Comparison of ENCODE assay signal across 1 cellular context in the genomic region with DNA sequence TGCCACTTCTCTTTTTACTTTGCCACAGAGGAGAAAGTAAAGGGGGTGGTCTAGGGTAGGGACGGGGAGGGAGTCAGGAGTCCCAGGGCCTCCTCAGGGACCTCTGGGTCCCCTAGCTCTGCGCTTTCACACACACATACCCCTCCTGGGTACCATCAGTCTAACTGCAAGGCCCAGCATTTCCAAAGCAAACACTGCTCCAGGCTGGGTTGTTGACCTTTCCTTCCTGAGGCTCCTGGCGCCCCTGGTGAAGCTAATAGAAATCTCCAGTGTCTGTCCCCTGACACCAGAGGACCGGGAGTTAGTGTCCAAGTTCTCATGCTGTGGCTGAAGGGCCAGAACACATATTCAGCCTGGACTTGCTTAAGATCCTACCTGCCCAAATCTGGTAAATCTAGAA.
TF ChIP-seq lines count a peak whose summit lies in the region.

No MANE protein-coding gene starts in this region.

TF ChIP-seq in HepG2, 621 proteins besides CTCF, POLR2A, EP300 and RAD21 (continues in another document):
- TF ChIP-seq GATAD2A (CRISPR knock-in tag; IDR thresholded peaks at IDR 0.05) (peak; percentile 32; the same call in 1 of the 2 replicates), KDM1A (CRISPR knock-in tag; IDR thresholded peaks at IDR 0.05) (no peak), FOXA3 (CRISPR knock-in tag; IDR thresholded peaks at IDR 0.05) (peak; percentile 62), SMAD9 (CRISPR knock-in tag; IDR thresholded peaks at IDR 0.05) (no peak), HDAC6 (IDR thresholded peaks at IDR 0.05; ENCODE audit: low read depth, low read length) (no peak), TMF1 (CRISPR knock-in tag; IDR thresholded peaks at IDR 0.05; ENCODE audit: low read depth) (no peak), SIN3A (IDR thresholded peaks at IDR 0.05; ENCODE audit: borderline replicate concordance, low read depth, low read length) (no peak), ZNF292 (CRISPR knock-in tag; IDR thresholded peaks at IDR 0.05; ENCODE audit: borderline replicate concordance, low read depth) (peak; percentile 27; the same call in 1 of the 2 replicates), SALL2 (CRISPR knock-in tag; IDR thresholded peaks at IDR 0.05) (no peak), SP1 (IDR thresholded peaks at IDR 0.05) (no peak), SP1 (CRISPR knock-in tag; IDR thresholded peaks at IDR 0.05) (no peak), CENPX (CRISPR knock-in tag; IDR thresholded peaks at IDR 0.05) (no peak), ZNF746 (CRISPR knock-in tag; IDR thresholded peaks at IDR 0.05) (no peak), TFAP4 (IDR thresholded peaks at IDR 0.05; ENCODE audit: borderline replicate concordance, low read depth) (0 out of 2 replicates have a peak, but pooled peaks have one; percentile 5), JUNB (CRISPR knock-in tag; IDR thresholded peaks at IDR 0.05; ENCODE audit: borderline replicate concordance) (no peak), NFYC (CRISPR knock-in tag; IDR thresholded peaks at IDR 0.05) (no peak), ZNF24 (IDR thresholded peaks at IDR 0.05) (no peak), SKI (IDR thresholded peaks at IDR 0.05; ENCODE audit: partially characterized antibody) (no peak), RFX1 (IDR thresholded peaks at IDR 0.05) (no peak), ZNF552 (CRISPR knock-in tag; IDR thresholded peaks at IDR 0.05; ENCODE audit: borderline replicate concordance) (no peak), ZFYVE20 (CRISPR knock-in tag; IDR thresholded peaks at IDR 0.05; ENCODE audit: borderline replicate concordance, low read depth) (no peak), ZNF639 (CRISPR knock-in tag; conservative IDR thresholded peaks at IDR 0.05) (no peak), ZNF282 (IDR thresholded peaks at IDR 0.05; ENCODE audit: partially characterized antibody) (no peak), MYC (CRISPR knock-in tag; IDR thresholded peaks at IDR 0.05; ENCODE audit: borderline replicate concordance) (no peak), CBX5 (CRISPR knock-in tag; IDR thresholded peaks at IDR 0.05; ENCODE audit: borderline replicate concordance) (no peak), ZNF232 (CRISPR knock-in tag; IDR thresholded peaks at IDR 0.05; ENCODE audit: borderline replicate concordance) (no peak), NR2F6 (IDR thresholded peaks at IDR 0.05) (peak; percentile 26; the same call in 1 of the 2 replicates), NR2F6 (CRISPR knock-in tag; IDR thresholded peaks at IDR 0.05) (peak; percentile 43; the same call in 1 of the 2 replicates), ZBTB42 (CRISPR knock-in tag; IDR thresholded peaks at IDR 0.05) (no peak), ZNF441 (CRISPR knock-in tag; IDR thresholded peaks at IDR 0.05; ENCODE audit: borderline replicate concordance) (no peak), ATF1 (CRISPR knock-in tag; IDR thresholded peaks at IDR 0.05) (no peak), ATRX (CRISPR knock-in tag; IDR thresholded peaks at IDR 0.05; ENCODE audit: borderline replicate concordance) (no peak), REPIN1 (CRISPR knock-in tag; IDR thresholded peaks at IDR 0.05; ENCODE audit: borderline replicate concordance, low read depth) (no peak), ZNF644 (CRISPR knock-in tag; IDR thresholded peaks at IDR 0.05; ENCODE audit: low read depth) (no peak), ZNF512 (CRISPR knock-in tag; IDR thresholded peaks at IDR 0.05) (no peak), ZNF784 (CRISPR knock-in tag; IDR thresholded peaks at IDR 0.05; ENCODE audit: borderline replicate concordance) (no peak; the same call in 1 of the 2 replicates), ZNF713 (CRISPR knock-in tag; IDR thresholded peaks at IDR 0.05) (no peak), SMARCE1 (IDR thresholded peaks at IDR 0.05; ENCODE audit: borderline replicate concordance) (no peak), MAZ (IDR thresholded peaks at IDR 0.05; ENCODE audit: borderline replicate concordance, low read depth, low read length) (no peak), MAZ (CRISPR knock-in tag; IDR thresholded peaks at IDR 0.05; ENCODE audit: low read depth) (no peak), ZFY (CRISPR knock-in tag; IDR thresholded peaks at IDR 0.05) (0 out of 2 replicates have a peak, but pooled peaks have one; percentile 17), ZBTB7A (CRISPR knock-in tag; IDR thresholded peaks at IDR 0.05) (no peak)
- TF ChIP-seq, protein P1, sequence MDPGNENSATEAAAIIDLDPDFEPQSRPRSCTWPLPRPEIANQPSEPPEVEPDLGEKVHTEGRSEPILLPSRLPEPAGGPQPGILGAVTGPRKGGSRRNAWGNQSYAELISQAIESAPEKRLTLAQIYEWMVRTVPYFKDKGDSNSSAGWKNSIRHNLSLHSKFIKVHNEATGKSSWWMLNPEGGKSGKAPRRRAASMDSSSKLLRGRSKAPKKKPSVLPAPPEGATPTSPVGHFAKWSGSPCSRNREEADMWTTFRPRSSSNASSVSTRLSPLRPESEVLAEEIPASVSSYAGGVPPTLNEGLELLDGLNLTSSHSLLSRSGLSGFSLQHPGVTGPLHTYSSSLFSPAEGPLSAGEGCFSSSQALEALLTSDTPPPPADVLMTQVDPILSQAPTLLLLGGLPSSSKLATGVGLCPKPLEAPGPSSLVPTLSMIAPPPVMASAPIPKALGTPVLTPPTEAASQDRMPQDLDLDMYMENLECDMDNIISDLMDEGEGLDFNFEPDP (CRISPR knock-in tag; conservative IDR thresholded peaks at IDR 0.05), result no peak
- TF ChIP-seq, protein P2, sequence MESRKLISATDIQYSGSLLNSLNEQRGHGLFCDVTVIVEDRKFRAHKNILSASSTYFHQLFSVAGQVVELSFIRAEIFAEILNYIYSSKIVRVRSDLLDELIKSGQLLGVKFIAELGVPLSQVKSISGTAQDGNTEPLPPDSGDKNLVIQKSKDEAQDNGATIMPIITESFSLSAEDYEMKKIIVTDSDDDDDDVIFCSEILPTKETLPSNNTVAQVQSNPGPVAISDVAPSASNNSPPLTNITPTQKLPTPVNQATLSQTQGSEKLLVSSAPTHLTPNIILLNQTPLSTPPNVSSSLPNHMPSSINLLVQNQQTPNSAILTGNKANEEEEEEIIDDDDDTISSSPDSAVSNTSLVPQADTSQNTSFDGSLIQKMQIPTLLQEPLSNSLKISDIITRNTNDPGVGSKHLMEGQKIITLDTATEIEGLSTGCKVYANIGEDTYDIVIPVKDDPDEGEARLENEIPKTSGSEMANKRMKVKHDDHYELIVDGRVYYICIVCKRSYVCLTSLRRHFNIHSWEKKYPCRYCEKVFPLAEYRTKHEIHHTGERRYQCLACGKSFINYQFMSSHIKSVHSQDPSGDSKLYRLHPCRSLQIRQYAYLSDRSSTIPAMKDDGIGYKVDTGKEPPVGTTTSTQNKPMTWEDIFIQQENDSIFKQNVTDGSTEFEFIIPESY (CRISPR knock-in tag; IDR thresholded peaks at IDR 0.05), result peak; percentile 62; the same call in 1 of the 2 replicates
- TF ChIP-seq, protein P3, sequence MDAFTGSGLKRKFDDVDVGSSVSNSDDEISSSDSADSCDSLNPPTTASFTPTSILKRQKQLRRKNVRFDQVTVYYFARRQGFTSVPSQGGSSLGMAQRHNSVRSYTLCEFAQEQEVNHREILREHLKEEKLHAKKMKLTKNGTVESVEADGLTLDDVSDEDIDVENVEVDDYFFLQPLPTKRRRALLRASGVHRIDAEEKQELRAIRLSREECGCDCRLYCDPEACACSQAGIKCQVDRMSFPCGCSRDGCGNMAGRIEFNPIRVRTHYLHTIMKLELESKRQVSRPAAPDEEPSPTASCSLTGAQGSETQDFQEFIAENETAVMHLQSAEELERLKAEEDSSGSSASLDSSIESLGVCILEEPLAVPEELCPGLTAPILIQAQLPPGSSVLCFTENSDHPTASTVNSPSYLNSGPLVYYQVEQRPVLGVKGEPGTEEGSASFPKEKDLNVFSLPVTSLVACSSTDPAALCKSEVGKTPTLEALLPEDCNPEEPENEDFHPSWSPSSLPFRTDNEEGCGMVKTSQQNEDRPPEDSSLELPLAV (CRISPR knock-in tag; conservative IDR thresholded peaks at IDR 0.05; ENCODE audit: low read depth), result no peak
- TF ChIP-seq, protein P4, sequence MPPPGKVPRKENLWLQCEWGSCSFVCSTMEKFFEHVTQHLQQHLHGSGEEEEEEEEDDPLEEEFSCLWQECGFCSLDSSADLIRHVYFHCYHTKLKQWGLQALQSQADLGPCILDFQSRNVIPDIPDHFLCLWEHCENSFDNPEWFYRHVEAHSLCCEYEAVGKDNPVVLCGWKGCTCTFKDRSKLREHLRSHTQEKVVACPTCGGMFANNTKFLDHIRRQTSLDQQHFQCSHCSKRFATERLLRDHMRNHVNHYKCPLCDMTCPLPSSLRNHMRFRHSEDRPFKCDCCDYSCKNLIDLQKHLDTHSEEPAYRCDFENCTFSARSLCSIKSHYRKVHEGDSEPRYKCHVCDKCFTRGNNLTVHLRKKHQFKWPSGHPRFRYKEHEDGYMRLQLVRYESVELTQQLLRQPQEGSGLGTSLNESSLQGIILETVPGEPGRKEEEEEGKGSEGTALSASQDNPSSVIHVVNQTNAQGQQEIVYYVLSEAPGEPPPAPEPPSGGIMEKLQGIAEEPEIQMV (CRISPR knock-in tag; IDR thresholded peaks at IDR 0.05; ENCODE audit: low read depth), result no peak
- TF ChIP-seq, protein P5, sequence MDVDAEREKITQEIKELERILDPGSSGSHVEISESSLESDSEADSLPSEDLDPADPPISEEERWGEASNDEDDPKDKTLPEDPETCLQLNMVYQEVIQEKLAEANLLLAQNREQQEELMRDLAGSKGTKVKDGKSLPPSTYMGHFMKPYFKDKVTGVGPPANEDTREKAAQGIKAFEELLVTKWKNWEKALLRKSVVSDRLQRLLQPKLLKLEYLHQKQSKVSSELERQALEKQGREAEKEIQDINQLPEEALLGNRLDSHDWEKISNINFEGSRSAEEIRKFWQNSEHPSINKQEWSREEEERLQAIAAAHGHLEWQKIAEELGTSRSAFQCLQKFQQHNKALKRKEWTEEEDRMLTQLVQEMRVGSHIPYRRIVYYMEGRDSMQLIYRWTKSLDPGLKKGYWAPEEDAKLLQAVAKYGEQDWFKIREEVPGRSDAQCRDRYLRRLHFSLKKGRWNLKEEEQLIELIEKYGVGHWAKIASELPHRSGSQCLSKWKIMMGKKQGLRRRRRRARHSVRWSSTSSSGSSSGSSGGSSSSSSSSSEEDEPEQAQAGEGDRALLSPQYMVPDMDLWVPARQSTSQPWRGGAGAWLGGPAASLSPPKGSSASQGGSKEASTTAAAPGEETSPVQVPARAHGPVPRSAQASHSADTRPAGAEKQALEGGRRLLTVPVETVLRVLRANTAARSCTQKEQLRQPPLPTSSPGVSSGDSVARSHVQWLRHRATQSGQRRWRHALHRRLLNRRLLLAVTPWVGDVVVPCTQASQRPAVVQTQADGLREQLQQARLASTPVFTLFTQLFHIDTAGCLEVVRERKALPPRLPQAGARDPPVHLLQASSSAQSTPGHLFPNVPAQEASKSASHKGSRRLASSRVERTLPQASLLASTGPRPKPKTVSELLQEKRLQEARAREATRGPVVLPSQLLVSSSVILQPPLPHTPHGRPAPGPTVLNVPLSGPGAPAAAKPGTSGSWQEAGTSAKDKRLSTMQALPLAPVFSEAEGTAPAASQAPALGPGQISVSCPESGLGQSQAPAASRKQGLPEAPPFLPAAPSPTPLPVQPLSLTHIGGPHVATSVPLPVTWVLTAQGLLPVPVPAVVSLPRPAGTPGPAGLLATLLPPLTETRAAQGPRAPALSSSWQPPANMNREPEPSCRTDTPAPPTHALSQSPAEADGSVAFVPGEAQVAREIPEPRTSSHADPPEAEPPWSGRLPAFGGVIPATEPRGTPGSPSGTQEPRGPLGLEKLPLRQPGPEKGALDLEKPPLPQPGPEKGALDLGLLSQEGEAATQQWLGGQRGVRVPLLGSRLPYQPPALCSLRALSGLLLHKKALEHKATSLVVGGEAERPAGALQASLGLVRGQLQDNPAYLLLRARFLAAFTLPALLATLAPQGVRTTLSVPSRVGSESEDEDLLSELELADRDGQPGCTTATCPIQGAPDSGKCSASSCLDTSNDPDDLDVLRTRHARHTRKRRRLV (CRISPR knock-in tag; IDR thresholded peaks at IDR 0.05), result no peak
